Comparison of ENCODE assay signal across 17 cellular contexts in genomic region chr16:4016648-4017047, GRCh38.
DNase-seq lines count a peak whose midpoint lies in the region; ATAC-seq and TF ChIP-seq lines count a peak whose summit lies in the region.
"Had no signal": no experiment of that assay in that cellular context is flagged by ENCODE, and none has a peak within 500 bp of the region (broad histone marks: within the 10 kb centered on the region; RNA-seq: fewer than 3 reads in every experiment).

No MANE protein-coding gene starts in this region.

- no peak overlapping the region for H3K4me3 Mint-ChIP-seq in central memory CD8-positive, alpha-beta T cell
- H3K4me3 Mint-ChIP-seq in activated naive CD8-positive, alpha-beta T cell treated with anti-CD3 and anti-CD28 coated beads for 36 hours: no peak overlapping the region
- H3K4me3 Mint-ChIP-seq: activated naive CD8-positive, alpha-beta T cell treated with anti-CD3 and anti-CD28 coated beads, Interleukin-2, amount 50 U/mL, for 24 hours; T-helper 1 cell treated with Interleukin-12 subunit alpha and Interleukin-12 subunit beta and Interleukin-4 antibody, amounts not matched to agents 30 μg/mL and 1 μg/mL, for 36 hours had no signal

- H3K4me3 ChIP-seq in ovary: no peak overlapping the region
- H3K4me3 ChIP-seq: left ventricle myocardium inferior, tibial artery had no signal

- H3K4me1 Mint-ChIP-seq in central memory CD8-positive, alpha-beta T cell: peaks cover 33% of the 10 kb centered on the region
- peaks cover 3% of the 10 kb centered on the region for H3K4me1 Mint-ChIP-seq in activated naive CD8-positive, alpha-beta T cell treated with anti-CD3 and anti-CD28 coated beads for 36 hours

- H3K9me3 Mint-ChIP-seq in central memory CD8-positive, alpha-beta T cell: no peaks in the 10 kb centered on the region
- H3K9me3 Mint-ChIP-seq in activated naive CD8-positive, alpha-beta T cell treated with anti-CD3 and anti-CD28 coated beads for 36 hours: no peaks in the 10 kb centered on the region
- H3K9me3 Mint-ChIP-seq: activated naive CD8-positive, alpha-beta T cell treated with anti-CD3 and anti-CD28 coated beads, Interleukin-2, amount 50 U/mL, for 24 hours; T-helper 1 cell treated with Interleukin-12 subunit alpha and Interleukin-12 subunit beta and Interleukin-4 antibody, amounts not matched to agents 30 μg/mL and 1 μg/mL, for 36 hours had no signal

- no peak for TF ChIP-seq CTCF in ovary (IDR thresholded peaks at IDR 0.05)

- no peaks in the 10 kb centered on the region for H3K9me3 ChIP-seq in ovary
- H3K9me3 ChIP-seq: left ventricle myocardium inferior, tibial artery had no signal

- peaks cover 5% of the 10 kb centered on the region for H3K36me3 Mint-ChIP-seq in central memory CD8-positive, alpha-beta T cell (ENCODE audit: insufficient read depth)
- peaks cover 2% of the 10 kb centered on the region for H3K36me3 Mint-ChIP-seq in activated naive CD8-positive, alpha-beta T cell treated with anti-CD3 and anti-CD28 coated beads for 36 hours

- ATAC-seq in central memory CD8-positive, alpha-beta T cell (replicated peaks; ENCODE audit: extremely low read depth, poor library complexity, severe bottlenecking): peak; percentile 88
- ATAC-seq in GM18502 (IDR thresholded peaks at IDR 0.05; ENCODE audit: poor library complexity, unreplicated experiment): no peak
- ATAC-seq: activated naive CD8-positive, alpha-beta T cell treated with anti-CD3 and anti-CD28 coated beads, Interleukin-2, amount 50 U/mL, for 24 hours; PC-3 had no signal

- no peaks in the 10 kb centered on the region for H3K27me3 ChIP-seq in ovary
- H3K27me3 ChIP-seq: tibial artery had no signal

- TF ChIP-seq EP300 in ovary (IDR thresholded peaks at IDR 0.05): no peak

- peaks cover 11% of the 10 kb centered on the region for H3K4me1 ChIP-seq in ovary (ENCODE audit: insufficient read depth)

- peak overlapping the region; percentile 20 to 48 for H3K27ac ChIP-seq in ovary
- H3K27ac ChIP-seq: left ventricle myocardium inferior had no signal

- no peaks in the 10 kb centered on the region for H3K27me3 Mint-ChIP-seq in central memory CD8-positive, alpha-beta T cell
- no peaks in the 10 kb centered on the region for H3K27me3 Mint-ChIP-seq in activated naive CD8-positive, alpha-beta T cell treated with anti-CD3 and anti-CD28 coated beads for 36 hours
- H3K27me3 Mint-ChIP-seq: activated naive CD8-positive, alpha-beta T cell treated with anti-CD3 and anti-CD28 coated beads, Interleukin-2, amount 50 U/mL, for 24 hours had no signal

- no peaks in the 10 kb centered on the region for H3K36me3 ChIP-seq in ovary
- H3K36me3 ChIP-seq: left ventricle myocardium inferior, tibial artery had no signal

- DNase-seq in H4 (ENCODE audit: low spot score): peak; percentile 17
- DNase-seq in NOMO-1 treated with DMSO at 0.1 percent for 48 hours (lab: John Stamatoyannopoulos, UW; ENCODE audit: unreplicated experiment): peak; percentile 95
- no peak for DNase-seq in central memory CD8-positive, alpha-beta T cell (ENCODE audit: low spot score in 2 of 2)
- no peak for DNase-seq in ovary
- DNase-seq in retina: no peak
- no peak for DNase-seq in activated naive CD8-positive, alpha-beta T cell treated with anti-CD3 and anti-CD28 coated beads for 36 hours
- DNase-seq: activated CD4-positive, alpha-beta T cell treated with anti-CD3 and anti-CD28 coated beads for 48 hours; activated naive CD8-positive, alpha-beta T cell treated with anti-CD3 and anti-CD28 coated beads, Interleukin-2, amount 50 U/mL, for 24 hours; activated T-cell treated with anti-CD3 and anti-CD28 coated beads, Interleukin-2, amount 50 U/mL, for 48 hours; hypothalamus; left ventricle myocardium inferior; PC-3; stimulated activated CD4-positive, alpha-beta T cell treated with anti-CD3 and anti-CD28 coated beads, Interleukin-1b, Interleukin-23, amount 100 ng/mL, for 48 hours; stimulated activated CD8-positive, alpha-beta memory T cell treated with anti-CD3 and anti-CD28 coated beads, Interleukin-4, amount 100 ng/mL, for 48 hours; tibial artery had no signal

- 65 to 68% (median 67%) methylated on average over 4 of the region's 4 CpGs for WGBS in ovary, 3 donors

- peak overlapping the region; percentile 21 for H3K27ac Mint-ChIP-seq in central memory CD8-positive, alpha-beta T cell (ENCODE audit: low read depth)
- no peak overlapping the region for H3K27ac Mint-ChIP-seq in activated naive CD8-positive, alpha-beta T cell treated with anti-CD3 and anti-CD28 coated beads for 36 hours
- H3K27ac Mint-ChIP-seq: activated naive CD8-positive, alpha-beta T cell treated with anti-CD3 and anti-CD28 coated beads, Interleukin-2, amount 50 U/mL, for 24 hours; T-helper 1 cell treated with Interleukin-12 subunit alpha and Interleukin-12 subunit beta and Interleukin-4 antibody, amounts not matched to agents 30 μg/mL and 1 μg/mL, for 36 hours had no signal

- TF ChIP-seq POLR2A in ovary (IDR thresholded peaks at IDR 0.05): no peak

- intact Hi-C loops in ovary (cut with DNase I): loop anchor here in 1 of 4 donors (10.0 kb wide), 1 partner anchor 98 kb away; the partner anchor contains the start of gene ADCY9

Comparison
In these comparisons a context has a peak if more than half of its experiments do, and no peak if none do; other contexts are left out.
1. DNase-seq: peak in H4 (single experiment) and NOMO-1 treated with DMSO at 0.1 percent for 48 hours (single experiment); none in central memory CD8-positive, alpha-beta T cell (0 of 2), ovary (0 of 5), retina (single experiment) and activated naive CD8-positive, alpha-beta T cell treated with anti-CD3 and anti-CD28 coated beads for 36 hours (single experiment).